Comparison of ENCODE assay signal across 18 cellular contexts in the genomic region with DNA sequence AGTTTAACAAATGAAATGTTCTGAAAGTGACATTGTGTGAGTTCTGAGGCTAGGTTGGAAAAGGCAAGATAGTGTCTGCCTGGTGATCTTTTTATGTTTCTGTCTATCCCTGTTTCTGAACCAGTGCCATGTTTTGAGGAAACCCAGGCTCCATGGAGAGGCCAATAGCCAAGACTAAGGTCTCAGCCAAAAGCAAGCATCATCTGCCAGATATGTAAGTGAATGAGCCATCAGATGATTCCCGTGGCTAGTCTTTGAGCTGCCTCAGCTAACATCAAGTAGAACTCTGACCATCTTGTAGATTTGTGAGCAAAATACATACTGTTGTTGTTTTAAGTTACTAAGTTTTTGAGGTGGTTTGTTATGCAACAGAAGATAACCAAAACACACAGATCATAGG. TPM values are rescaled to one million over a fixed set of nuclear protein-coding genes. Genes with fewer than 3 reads are reported as not detected.
"Had no signal": no experiment of that assay in that cellular context is flagged by ENCODE, and none has a peak within 500 bp of the region (broad histone marks: within the 10 kb centered on the region; RNA-seq: fewer than 3 reads in every experiment).

No MANE protein-coding gene starts in this region.

- H3K9me3 Mint-ChIP-seq: activated naive CD4-positive, alpha-beta T cell treated with anti-CD3 and anti-CD28 coated beads, Interleukin-2, amount 50 U/mL, for 24 hours; stimulated activated memory B cell treated with anti-CD40 and anti-IgM and Interleukin-4, amounts not matched to agents 10 μg/mL and 1 μg/mL and 100 μg/mL, for 72 hours had no signal

- H3K27ac Mint-ChIP-seq: activated naive CD4-positive, alpha-beta T cell treated with anti-CD3 and anti-CD28 coated beads, Interleukin-2, amount 50 U/mL, for 24 hours; activated T-cell treated with anti-CD3 and anti-CD28 coated beads, Interleukin-2, amount 50 U/mL, for 72 hours; mesothelial cell of epicardium; nephron progenitor cell; stimulated activated memory B cell treated with anti-CD40 and anti-IgM and Interleukin-4, amounts not matched to agents 10 μg/mL and 1 μg/mL and 100 μg/mL, for 72 hours had no signal

- H3K27ac ChIP-seq: dorsolateral prefrontal cortex, epithelial cell of prostate, skin epidermis, thyroid gland, WERI-Rb-1 had no signal

- H3K36me3 ChIP-seq: thyroid gland, WERI-Rb-1 had no signal

- H3K36me3 Mint-ChIP-seq: activated naive CD4-positive, alpha-beta T cell treated with anti-CD3 and anti-CD28 coated beads, Interleukin-2, amount 50 U/mL, for 24 hours; stimulated activated memory B cell treated with anti-CD40 and anti-IgM and Interleukin-4, amounts not matched to agents 10 μg/mL and 1 μg/mL and 100 μg/mL, for 72 hours had no signal

- H3K27me3 ChIP-seq: thyroid gland had no signal

- ATAC-seq: activated T-cell treated with anti-CD3 and anti-CD28 coated beads, Interleukin-2, amount 50 U/mL, for 72 hours; left colon; stimulated activated memory B cell treated with anti-CD40 and anti-IgM and Interleukin-4, amounts not matched to agents 10 μg/mL and 1 μg/mL and 100 μg/mL, for 72 hours had no signal

- H3K4me3 ChIP-seq: dorsolateral prefrontal cortex, lung, skin epidermis, thyroid gland had no signal

- H3K4me1 ChIP-seq: thyroid gland had no signal

- H3K4me1 Mint-ChIP-seq: nephron progenitor cell had no signal

- DNase-seq: activated CD4-positive, alpha-beta T cell treated with anti-CD3 and anti-CD28 coated beads, Interleukin-2, amount 50 U/mL, for 4 hours; activated effector memory CD4-positive, alpha-beta T cell treated with anti-CD3 and anti-CD28 coated beads, Interleukin-2, amount 50 U/mL, for 16 hours; activated T-cell treated with anti-CD3 and anti-CD28 coated beads, Interleukin-2, amount 50 U/mL, for 72 hours; dorsolateral prefrontal cortex; left colon; nephron progenitor cell; nucleus accumbens; stimulated activated CD4-positive, alpha-beta T cell treated with anti-CD3 and anti-CD28 coated beads, Interleukin-4, amount 100 ng/mL, for 24 hours; SW 1271; T-helper 2 cell; thyroid gland; WERI-Rb-1 had no signal

- H3K4me3 Mint-ChIP-seq: activated naive CD4-positive, alpha-beta T cell treated with anti-CD3 and anti-CD28 coated beads, Interleukin-2, amount 50 U/mL, for 24 hours; activated T-cell treated with anti-CD3 and anti-CD28 coated beads, Interleukin-2, amount 50 U/mL, for 72 hours; mesothelial cell of epicardium; nephron progenitor cell; stimulated activated memory B cell treated with anti-CD40 and anti-IgM and Interleukin-4, amounts not matched to agents 10 μg/mL and 1 μg/mL and 100 μg/mL, for 72 hours had no signal

- H3K9me3 ChIP-seq: thyroid gland had no signal

RNA-seq across cellular contexts. Expression of gene CCNA1, which starts 19.6 kb away (rescaled TPM):
- total RNA-seq: left colon had no signal
